16 cellular contexts compared by ENCODE assay signal in genomic region chr10:124498071-124498470, GRCh38. TPM values are rescaled to one million over a fixed set of nuclear protein-coding genes. Genes with fewer than 3 reads are reported as not detected.
DNase-seq lines count a peak whose midpoint lies in the region; TF ChIP-seq lines count a peak whose summit lies in the region.
"Had no signal": no experiment of that assay in that cellular context is flagged by ENCODE, and none has a peak within 500 bp of the region (broad histone marks: within the 10 kb centered on the region; RNA-seq: fewer than 3 reads in every experiment).

No MANE protein-coding gene starts in this region.

- H3K9me3 Mint-ChIP-seq in H9 (peaks cover 12 to 16% of the 10 kb centered on the region in 2 experiments), neural progenitor cell (peaks cover 11% of the 10 kb centered on the region)

- no peak overlapping the region for H2BK5ac ChIP-seq in H9 (ENCODE audit: insufficient read length, low read length)

- H4K8ac ChIP-seq in H9 (replicated peaks; ENCODE audit: insufficient read length, low read depth, low read length) = no peak overlapping the region

- H3K4me2 ChIP-seq in H9 (ENCODE audit: insufficient read depth, insufficient read length, low read length) (no peak overlapping the region), neural progenitor cell (no peak overlapping the region)
- H3K4me2 ChIP-seq: BLaER1 had no signal

- no peak overlapping the region for H3K4me3 ChIP-seq in neural progenitor cell
- H3K4me3 ChIP-seq: BLaER1 had no signal

- peak overlapping the region; percentile 70 to 89 (median 76); a peak in 2 of 7 replicates for H3K27ac Mint-ChIP-seq in H9
- peak overlapping the region; percentile 76 for H3K27ac Mint-ChIP-seq in neural progenitor cell

- no peak overlapping the region for H3T11ph ChIP-seq in H9 (ENCODE audit: low read length)

- peaks cover 6% of the 10 kb centered on the region for H3K9me3 ChIP-seq in H9 (ENCODE audit: control insufficient read depth, low read depth, low read length)
- H3K9me3 ChIP-seq in neural progenitor cell (ENCODE audit: low read depth) = peaks cover 6% of the 10 kb centered on the region

- H3K27me3 ChIP-seq in H9 (ENCODE audit: insufficient read depth, low read length) = no peaks in the 10 kb centered on the region
- no peaks in the 10 kb centered on the region for H3K27me3 ChIP-seq in neural progenitor cell

- in situ Hi-C loops in GM13977 (cut with MboI; ENCODE audit: low pct_unique_long_range_greater_than_20kb, low sequenced_read_pairs, unreplicated experiment) = no loop called here

- TF ChIP-seq CTCF in H9 (conservative IDR thresholded peaks at IDR 0.05) (no peak), neural progenitor cell (IDR thresholded peaks at IDR 0.05) (no peak), GM13977 (IDR thresholded peaks at IDR 0.05; ENCODE audit: extremely low read depth, insufficient read depth, missing control alignments) (no peak)

- H3K23me2 ChIP-seq in H9 (ENCODE audit: insufficient read length, low read depth, low read length, poor library complexity, severe bottlenecking) = no peaks in the 10 kb centered on the region

- no peak overlapping the region for H3K9ac ChIP-seq in H9 (ENCODE audit: extremely low read depth, insufficient read length, low read length)
- H3K9ac ChIP-seq in neural progenitor cell = no peak overlapping the region
- H3K9ac ChIP-seq: BLaER1 had no signal

- H4K20me1 ChIP-seq in H9 (ENCODE audit: control insufficient read depth, insufficient read depth, insufficient read length) (no peaks in the 10 kb centered on the region), neural progenitor cell (ENCODE audit: low read depth) (no peaks in the 10 kb centered on the region)
- H4K20me1 ChIP-seq: BLaER1 had no signal

- no peak overlapping the region for H3K4me3 Mint-ChIP-seq in H9
- H3K4me3 Mint-ChIP-seq in neural progenitor cell = no peak overlapping the region
- H3K4me3 Mint-ChIP-seq: CD8-positive, alpha-beta memory T cell had no signal

- H3K4ac ChIP-seq in H9 (ENCODE audit: low read depth, low read length) = no peak overlapping the region

- H4K91ac ChIP-seq in H9 (ENCODE audit: insufficient read length, low read depth, low read length) = no peak overlapping the region

- H2AFZ ChIP-seq in H9 (ENCODE audit: low read length) (no peak overlapping the region), neural progenitor cell (replicated peaks) (no peak overlapping the region)

- H3K79me2 ChIP-seq in H9 (ENCODE audit: insufficient read depth, low read length) (no peaks in the 10 kb centered on the region), neural progenitor cell (ENCODE audit: low read depth) (no peaks in the 10 kb centered on the region)

- no CpG with 5 or more reads among the region's 7 CpGs for WGBS in H9 (ENCODE audit: extremely low coverage, insufficient read length, low lambda C conversion rate)

- H3K18ac ChIP-seq in H9 (ENCODE audit: insufficient read length, low read depth, low read length) = no peak overlapping the region

- peaks cover 21 to 29% of the 10 kb centered on the region in 2 experiments for H3K4me1 Mint-ChIP-seq in H9
- H3K4me1 Mint-ChIP-seq in neural progenitor cell = peaks cover 24% of the 10 kb centered on the region

- DNase-seq in H9 = no peak
- peak; percentile 23 for DNase-seq in glomerular visceral epithelial cell (ENCODE audit: extremely low spot score)
- DNase-seq in kidney tubule cell (ENCODE audit: low spot score) = peak; percentile 41
- DNase-seq in neural progenitor cell (ENCODE audit: low spot score) = no peak
- DNase-seq in activated CD4-positive, CD25-positive, alpha-beta regulatory T cell (lab: John Stamatoyannopoulos, UW) = no peak
- no peak for DNase-seq in GM13977 (ENCODE audit: low spot score)
- no peak for DNase-seq in activated CD8-positive, alpha-beta memory T cell treated with anti-CD3 and anti-CD28 coated beads, Interleukin-2, amount 50 U/mL, for 4 hours
- DNase-seq in NCI-H446 (lab: John Stamatoyannopoulos, UW) = no peak
- DNase-seq: AML-193; CD8-positive, alpha-beta memory T cell; DMS53; GF-D8 had no signal

- H2BK20ac ChIP-seq in H9 (ENCODE audit: low read depth, low read length, poor library complexity, severe bottlenecking) = no peak overlapping the region

- no peak overlapping the region for H3K27ac ChIP-seq in H9 (ENCODE audit: insufficient read length, low read depth, low read length)
- no peak overlapping the region for H3K27ac ChIP-seq in neural progenitor cell
- H3K27ac ChIP-seq: 22Rv1, BLaER1, HL-60 had no signal

- no peak overlapping the region for H2BK15ac ChIP-seq in H9 (ENCODE audit: low read depth, low read length)

- no peaks in the 10 kb centered on the region for H3K4me1 ChIP-seq in H9 (ENCODE audit: insufficient read depth, low read length)
- peaks cover 25% of the 10 kb centered on the region for H3K4me1 ChIP-seq in neural progenitor cell

- no peaks in the 10 kb centered on the region; the same call in 1 of the 2 replicates for H3K27me3 Mint-ChIP-seq in H9 (ENCODE audit: low read depth)
- peaks cover 5% of the 10 kb centered on the region for H3K27me3 Mint-ChIP-seq in neural progenitor cell (ENCODE audit: insufficient read depth, low read depth)
- H3K27me3 Mint-ChIP-seq: CD8-positive, alpha-beta memory T cell had no signal

- H2BK120ac ChIP-seq in H9 (ENCODE audit: low read depth, low read length, poor library complexity, severe bottlenecking) = no peak overlapping the region

- H3K79me1 ChIP-seq in H9 (ENCODE audit: insufficient read depth, low read depth, low read length, poor library complexity, severe bottlenecking) = no peaks in the 10 kb centered on the region

- H2BK12ac ChIP-seq in H9 (ENCODE audit: insufficient read length, low read depth, low read length) = no peak overlapping the region

- no peak overlapping the region for H3K56ac ChIP-seq in H9 (ENCODE audit: insufficient read length, low read depth, low read length)

- H3K23ac ChIP-seq in H9 (ENCODE audit: insufficient read length, low read depth, low read length) = no peak overlapping the region

- H3F3A ChIP-seq in neural progenitor cell (ENCODE audit: low read depth) = peaks cover 4% of the 10 kb centered on the region

- H3K36me3 Mint-ChIP-seq in H9 (ENCODE audit: insufficient read depth in 1 of 3, low read depth in 3 of 3) (peaks cover 23 to 29% (median 24%) of the 10 kb centered on the region in 3 experiments), neural progenitor cell (peaks cover 15% of the 10 kb centered on the region)

- no peak overlapping the region for H2AK5ac ChIP-seq in H9 (ENCODE audit: insufficient read length, low read length)

- no peak overlapping the region for H4K5ac ChIP-seq in H9 (ENCODE audit: insufficient read length, low read depth, low read length)

- H3K36me3 ChIP-seq in neural progenitor cell = peaks cover 7% of the 10 kb centered on the region

- peak overlapping the region; percentile 0; the same call in 1 of the 2 replicates for H3K14ac ChIP-seq in H9 (ENCODE audit: insufficient read depth, low read length)

RNA-seq across cellular contexts. Expression of gene LHPP, which starts 36.4 kb away (rescaled TPM):
- total RNA-seq in H9 (2021) = 25.1 and 29.6 TPM in 2 replicates
- 23.3 and 24.5 TPM in 2 replicates for total RNA-seq in neural progenitor cell (ENCODE audit: low replicate concordance)

RNA-seq across cellular contexts. Expression of gene NKX1-2, which starts 48.2 kb away (rescaled TPM):
- 14.9 and 15.3 TPM in 2 replicates for total RNA-seq in H9 (2021)
- not detected in 2 replicates for total RNA-seq in neural progenitor cell (ENCODE audit: low replicate concordance)
- total RNA-seq: A673; CD8-positive, alpha-beta memory T cell had no signal

Comparison
In these comparisons a context has a peak if more than half of its experiments do, and no peak if none do; other contexts are left out.
1. DNase-seq: peak in glomerular visceral epithelial cell (single experiment) and kidney tubule cell (single experiment); none in H9 (single experiment), neural progenitor cell (single experiment), activated CD4-positive, CD25-positive, alpha-beta regulatory T cell (0 of 4), GM13977 (single experiment), activated CD8-positive, alpha-beta memory T cell treated with anti-CD3 and anti-CD28 coated beads, Interleukin-2, amount 50 U/mL, for 4 hours (single experiment) and NCI-H446 (0 of 2).
2. RNA of gene NKX1-2, which starts 48.2 kb away (total RNA-seq): 14.9 to 15.3 TPM in H9; not detected in neural progenitor cell; every median in the first group is over 10 times any median in the second.